In genomic region chr7:48154792-48155413, GRCh38 we compare ENCODE assay signal across 7 cellular contexts.
DNase-seq lines count a peak whose midpoint lies in the region; ATAC-seq and TF ChIP-seq lines count a peak whose summit lies in the region.

No MANE protein-coding gene starts in this region.

- no peak overlapping the region for H3K4me3 ChIP-seq in NB4 (ENCODE audit: low read depth, low read length)

- TF ChIP-seq POLR2A in NB4 (IDR thresholded peaks at IDR 0.05; ENCODE audit: extremely low read depth, insufficient read length), result no peak

- peak; percentile 79 for TF ChIP-seq CTCF in NB4 (IDR thresholded peaks at IDR 0.05; ENCODE audit: low read depth, low read length)

- ATAC-seq in GM19467 (IDR thresholded peaks at IDR 0.05; ENCODE audit: unreplicated experiment), result peak; percentile 76
- no peak for ATAC-seq in HG03025 (IDR thresholded peaks at IDR 0.05; ENCODE audit: low FRiP score, unreplicated experiment)

- DNase-seq in EL (peak; percentile 59), NB4 (ENCODE audit: low read depth) (peak; percentile 63), kidney glomerular epithelial cell (lab: John Stamatoyannopoulos, UW) (peak; percentile 39), GM19238 (ENCODE audit: insufficient read length, low spot score) (no peak)
- DNase-seq in activated naive CD4-positive, alpha-beta T cell treated with Interleukin-2 at 50 U/mL for 16 hours, result peak; percentile 38
